Comparison of ENCODE assay signal across 9 cellular contexts in the genomic region with DNA sequence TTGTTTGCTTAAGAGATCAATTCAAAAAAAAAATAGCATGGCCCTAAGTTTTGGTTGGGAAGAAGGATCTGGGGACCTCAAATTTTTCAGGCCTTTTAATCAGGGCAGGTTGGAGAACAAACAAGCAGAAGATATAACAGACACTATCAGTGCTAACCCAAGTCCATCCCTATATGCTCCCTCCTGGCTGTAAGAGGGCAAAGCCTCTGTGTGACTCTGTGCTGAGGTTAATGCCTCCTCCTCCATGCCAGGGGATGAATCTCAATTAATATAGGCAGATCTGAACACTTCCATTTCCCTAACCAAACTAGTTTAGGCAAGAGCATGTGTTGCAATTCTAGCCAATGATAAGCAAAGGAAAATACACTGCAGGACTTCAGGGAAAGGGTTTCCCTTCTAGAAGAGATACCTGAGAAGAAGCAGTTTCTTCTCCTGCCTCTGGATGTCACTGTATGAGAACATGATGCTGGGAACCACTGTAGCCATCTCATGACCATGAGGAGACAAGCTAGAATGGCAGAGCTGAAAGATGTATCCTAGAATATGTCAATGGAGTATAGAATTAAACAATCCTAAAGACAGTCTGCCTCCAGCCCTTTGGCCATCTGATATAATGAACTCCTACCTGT.
DNase-seq lines count a peak whose midpoint lies in the region; ATAC-seq and TF ChIP-seq lines count a peak whose summit lies in the region.
"Had no signal": no experiment of that assay in that cellular context is flagged by ENCODE, and none has a peak within 500 bp of the region (broad histone marks: within the 10 kb centered on the region; RNA-seq: fewer than 3 reads in every experiment).

No MANE protein-coding gene starts in this region.

- intact Hi-C loops in OCI-LY7 (cut with micrococcal nuclease; ENCODE audit: unreplicated experiment) = no loop called here

- H3K4me2 ChIP-seq in OCI-LY7 (ENCODE audit: low read length) = no peak overlapping the region

- H3K27ac ChIP-seq in OCI-LY7 (ENCODE audit: low read depth, low read length, poor library complexity, severe bottlenecking) = no peak overlapping the region
- no peak overlapping the region for H3K27ac ChIP-seq in effector memory CD4-positive, alpha-beta T cell (ENCODE audit: insufficient read depth, low read length, poor library complexity, severe bottlenecking)
- H3K27ac ChIP-seq: SJCRH30 had no signal

- H3K79me2 ChIP-seq in OCI-LY7 (ENCODE audit: insufficient read depth, low read depth, low read length) = no peaks in the 10 kb centered on the region

- H3K9me3 ChIP-seq in OCI-LY7 (ENCODE audit: low read length) = no peaks in the 10 kb centered on the region
- H3K9me3 ChIP-seq in effector memory CD4-positive, alpha-beta T cell (ENCODE audit: control insufficient read depth, low read length) = no peaks in the 10 kb centered on the region
- H3K9me3 ChIP-seq: SJCRH30 had no signal

- CTCF ChIA-PET in OCI-LY7 (lab: Charles Lee; ENCODE audit: unreplicated experiment) = no interaction called here

- TF ChIP-seq CTCF in OCI-LY7 (conservative IDR thresholded peaks at IDR 0.05; ENCODE audit: low read length) = peak; percentile 73

- in situ Hi-C loops in G401 (cut with HindIII; ENCODE audit: low sequenced_read_pairs) = no loop called here

- peak; percentile 31 for DNase-seq in G401 (ENCODE audit: low spot score)
- peak; percentile 49 for DNase-seq in OCI-LY7 (ENCODE audit: low spot score)
- DNase-seq in glomerular visceral epithelial cell (ENCODE audit: extremely low spot score) = peak; percentile 2
- DNase-seq in mesenteric fat pad (ENCODE audit: low spot score) = no peak
- no peak for DNase-seq in ureter (ENCODE audit: low spot score)
- DNase-seq in effector memory CD4-positive, alpha-beta T cell = no peak

- no peaks in the 10 kb centered on the region for H4K20me1 ChIP-seq in OCI-LY7 (ENCODE audit: insufficient read depth, low read length)

- H3K9me2 ChIP-seq in OCI-LY7 (ENCODE audit: insufficient read depth, low read length) = no peaks in the 10 kb centered on the region

- POLR2A ChIA-PET in OCI-LY7 (lab: Charles Lee) = no interaction called here

- no peak overlapping the region for H2AFZ ChIP-seq in OCI-LY7 (ENCODE audit: low read length)

- BruUV-seq in OCI-LY7 (replicated peaks; lab: Mats Ljungman, UMichigan) = no TSS peak

- H3K4me1 ChIP-seq in OCI-LY7 (ENCODE audit: insufficient read depth, low read length, poor library complexity, severe bottlenecking) = no peaks in the 10 kb centered on the region
- no peaks in the 10 kb centered on the region for H3K4me1 ChIP-seq in effector memory CD4-positive, alpha-beta T cell (ENCODE audit: control insufficient read depth, insufficient read depth, low read length, poor library complexity, severe bottlenecking)
- H3K4me1 ChIP-seq: SJCRH30 had no signal

- ATAC-seq in GM21576 (IDR thresholded peaks at IDR 0.05; ENCODE audit: unreplicated experiment) (peak; percentile 73), HG02571 (IDR thresholded peaks at IDR 0.05; ENCODE audit: unreplicated experiment) (no peak)

- no peaks in the 10 kb centered on the region for H3K36me3 ChIP-seq in OCI-LY7 (ENCODE audit: insufficient read depth, low read length)
- no peaks in the 10 kb centered on the region for H3K36me3 ChIP-seq in effector memory CD4-positive, alpha-beta T cell (ENCODE audit: control insufficient read depth, insufficient read depth, low read length)
- H3K36me3 ChIP-seq: SJCRH30 had no signal

- no peak overlapping the region for H3K4me3 ChIP-seq in OCI-LY7 (ENCODE audit: low read depth, low read length, poor library complexity, severe bottlenecking)
- no peak overlapping the region for H3K4me3 ChIP-seq in effector memory CD4-positive, alpha-beta T cell (ENCODE audit: insufficient read depth, low read depth, low read length, poor library complexity, severe bottlenecking)
- H3K4me3 ChIP-seq: SJCRH30 had no signal

- H3K27me3 ChIP-seq in effector memory CD4-positive, alpha-beta T cell (replicated peaks; ENCODE audit: control insufficient read depth, insufficient read depth, low read length, poor library complexity, severe bottlenecking) = no peaks in the 10 kb centered on the region
- H3K27me3 ChIP-seq: SJCRH30 had no signal

Comparison
In these comparisons a context has a peak if more than half of its experiments do, and no peak if none do; other contexts are left out.
1. DNase-seq: peak in G401 (single experiment), OCI-LY7 (single experiment) and glomerular visceral epithelial cell (single experiment); none in mesenteric fat pad (single experiment), ureter (single experiment) and effector memory CD4-positive, alpha-beta T cell (0 of 3).